Comparison of ENCODE assay signal across 8 cellular contexts in the genomic region with DNA sequence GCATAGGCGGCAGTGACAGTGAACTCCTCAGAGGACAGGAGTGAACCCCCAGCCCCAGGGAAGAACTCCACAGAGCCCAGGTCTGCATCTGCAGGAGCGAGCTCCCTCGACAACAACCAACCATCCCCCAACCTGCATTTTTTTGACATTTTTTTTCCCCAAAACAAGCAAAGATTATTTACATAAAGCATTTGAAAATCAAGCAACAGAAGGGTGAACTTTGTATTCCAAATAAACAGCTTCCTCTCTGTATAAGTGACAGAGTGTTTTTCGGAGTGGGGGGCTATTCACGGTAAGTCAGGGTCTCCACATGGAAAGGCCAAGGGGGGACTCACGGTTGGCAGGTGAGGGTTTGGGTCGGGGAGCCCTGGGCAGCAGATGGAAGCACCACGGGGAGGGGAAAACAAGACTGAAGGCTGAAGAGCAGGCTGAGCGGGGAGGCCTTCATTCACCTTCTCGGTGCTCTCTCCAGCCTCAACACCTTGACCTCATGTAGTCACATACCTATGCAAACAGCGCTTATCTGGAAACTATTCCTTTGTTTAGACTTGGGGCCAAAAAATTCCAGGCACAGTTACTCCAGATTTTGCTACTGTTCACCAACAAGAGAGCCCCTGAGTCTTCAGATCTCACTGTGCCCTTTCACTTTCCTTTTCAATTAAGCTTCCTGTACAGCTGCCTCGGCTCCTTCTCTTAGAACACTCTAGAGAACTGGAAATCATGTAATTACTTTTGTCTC. TPM values are rescaled to one million over a fixed set of nuclear protein-coding genes. Genes with fewer than 3 reads are reported as not detected.
DNase-seq lines count a peak whose midpoint lies in the region; TF ChIP-seq lines count a peak whose summit lies in the region.

No MANE protein-coding gene starts in this region.

- H2AFZ ChIP-seq in OCI-LY1 (ENCODE audit: low read length) (peak overlapping the region; percentile 10), hepatocyte (peak overlapping the region; percentile 40)

- H3K4me3 Mint-ChIP-seq in HFFc6, result peak overlapping the region; percentile 70

- H3K27ac ChIP-seq in OCI-LY1 (ENCODE audit: low read depth, low read length, poor library complexity, severe bottlenecking) (peak overlapping the region; percentile 72), hepatocyte (peak overlapping the region; percentile 43), skeletal muscle tissue (ENCODE audit: low read depth, low read length) (peak overlapping the region; percentile 74)

- DNase-seq in GM06990 (ENCODE audit: extremely low read depth, insufficient read length), result peak; percentile 49
- no peak for DNase-seq in HFFc6
- peak; percentile 65 for DNase-seq in adipocyte (ENCODE audit: low read depth)
- peak; percentile 54 for DNase-seq in hepatocyte (ENCODE audit: low spot score)
- no peak for DNase-seq in NCI-H446 (lab: John Stamatoyannopoulos, UW)
- no peak for DNase-seq in C1 segment of cervical spinal cord (lab: John Stamatoyannopoulos, UW)

- H3K36me3 Mint-ChIP-seq in HFFc6 (ENCODE audit: low read depth), result no peaks in the 10 kb centered on the region

- H3K9me2 ChIP-seq in OCI-LY1 (ENCODE audit: low read depth, low read length), result no peaks in the 10 kb centered on the region
- no peaks in the 10 kb centered on the region for H3K9me2 ChIP-seq in hepatocyte (replicated peaks; ENCODE audit: insufficient read depth)

- H3K4me1 ChIP-seq in OCI-LY1 (ENCODE audit: insufficient read depth, low read length, severe bottlenecking), result peaks cover 80% of the 10 kb centered on the region
- peaks cover 76% of the 10 kb centered on the region for H3K4me1 ChIP-seq in adipocyte (ENCODE audit: control insufficient read depth, insufficient read depth, low read length)
- H3K4me1 ChIP-seq in hepatocyte (ENCODE audit: insufficient read depth), result peaks cover 16% of the 10 kb centered on the region
- H3K4me1 ChIP-seq in skeletal muscle tissue (ENCODE audit: control insufficient read depth in 3 of 3, insufficient read depth in 3 of 3, low read length in 3 of 3), result peaks cover 16 to 25% (median 24%) of the 10 kb centered on the region in 3 donors

- TF ChIP-seq CTCF in GM06990 (IDR thresholded peaks at IDR 0.05; ENCODE audit: insufficient read depth, low read length, poor library complexity, severe bottlenecking) (no peak), HFFc6 (IDR thresholded peaks at IDR 0.05) (no peak), OCI-LY1 (IDR thresholded peaks at IDR 0.05; ENCODE audit: low read length) (no peak), hepatocyte (IDR thresholded peaks at IDR 0.05; ENCODE audit: poor library complexity) (no peak)

- no peaks in the 10 kb centered on the region for H3K27me3 ChIP-seq in GM06990 (replicated peaks; ENCODE audit: control insufficient read depth, insufficient read depth, low read length)
- H3K27me3 ChIP-seq in OCI-LY1 (ENCODE audit: insufficient read depth, low read length), result no peaks in the 10 kb centered on the region
- H3K27me3 ChIP-seq in adipocyte (replicated peaks; ENCODE audit: control insufficient read depth, insufficient read depth, low read length), result no peaks in the 10 kb centered on the region
- H3K27me3 ChIP-seq in hepatocyte, result no peaks in the 10 kb centered on the region
- no peaks in the 10 kb centered on the region for H3K27me3 ChIP-seq in skeletal muscle tissue (ENCODE audit: control insufficient read depth in 3 of 3, insufficient read depth in 3 of 3, low read length in 3 of 3)

- H4K20me1 ChIP-seq in OCI-LY1 (ENCODE audit: insufficient read depth, low read length), result no peaks in the 10 kb centered on the region
- no peaks in the 10 kb centered on the region for H4K20me1 ChIP-seq in hepatocyte (ENCODE audit: insufficient read depth, poor library complexity, severe bottlenecking)

- no peaks in the 10 kb centered on the region for H3K36me3 ChIP-seq in GM06990 (ENCODE audit: control insufficient read depth, insufficient read depth, low read length)
- H3K36me3 ChIP-seq in OCI-LY1 (ENCODE audit: insufficient read depth, low read length), result no peaks in the 10 kb centered on the region
- H3K36me3 ChIP-seq in adipocyte (ENCODE audit: control insufficient read depth, insufficient read depth, low read length, severe bottlenecking), result peaks cover 7% of the 10 kb centered on the region
- no peaks in the 10 kb centered on the region for H3K36me3 ChIP-seq in hepatocyte (replicated peaks; ENCODE audit: insufficient read depth, low read depth)
- no peaks in the 10 kb centered on the region for H3K36me3 ChIP-seq in skeletal muscle tissue (ENCODE audit: control insufficient read depth in 3 of 3, insufficient read depth in 3 of 3, low read length in 3 of 3)

- peaks cover 36% of the 10 kb centered on the region for H3K4me1 Mint-ChIP-seq in HFFc6 (ENCODE audit: low read depth)

- H3K9me3 Mint-ChIP-seq in HFFc6, result no peaks in the 10 kb centered on the region

- H3K9ac ChIP-seq in OCI-LY1 (ENCODE audit: low read length) (peak overlapping the region; percentile 63), adipocyte (ENCODE audit: low read length) (peak overlapping the region; percentile 89), skeletal muscle tissue (ENCODE audit: low read depth in 1 of 3, low read length in 3 of 3) (peak overlapping the region; percentile 62 to 80 (median 65))

- no peaks in the 10 kb centered on the region for H3K27me3 Mint-ChIP-seq in HFFc6 (ENCODE audit: insufficient read depth)

- WGBS in hepatocyte (ENCODE audit: low lambda C conversion rate, missing lambda C conversion rate), result 36% methylated on average over 12 of the region's 12 CpGs

- H3K4me3 ChIP-seq in GM06990 (replicated peaks; ENCODE audit: low read depth, low read length) (peak overlapping the region; percentile 60), OCI-LY1 (ENCODE audit: low read depth, low read length, poor library complexity, severe bottlenecking) (peak overlapping the region; percentile 55), adipocyte (ENCODE audit: low read length) (peak overlapping the region; percentile 74), hepatocyte (no peak overlapping the region), skeletal muscle tissue (ENCODE audit: low read length in 3 of 3) (peak overlapping the region; percentile 58 to 72 (median 68))

- peak overlapping the region; percentile 74 for H3K27ac Mint-ChIP-seq in HFFc6

- H3K9me3 ChIP-seq in OCI-LY1 (ENCODE audit: low read length), result no peaks in the 10 kb centered on the region
- H3K9me3 ChIP-seq in adipocyte (ENCODE audit: control insufficient read depth, low read length), result no peaks in the 10 kb centered on the region
- no peaks in the 10 kb centered on the region for H3K9me3 ChIP-seq in hepatocyte (ENCODE audit: low read depth)
- no peaks in the 10 kb centered on the region for H3K9me3 ChIP-seq in skeletal muscle tissue (ENCODE audit: control insufficient read depth in 3 of 3, low read length in 3 of 3)

- no peaks in the 10 kb centered on the region for H3K79me2 ChIP-seq in OCI-LY1 (ENCODE audit: insufficient read depth, low read length)
- H3K79me2 ChIP-seq in hepatocyte, result no peaks in the 10 kb centered on the region

- H3F3A ChIP-seq in OCI-LY1 (ENCODE audit: insufficient read depth, low read length), result no peaks in the 10 kb centered on the region

- peak overlapping the region; percentile 76 for H3K4me2 ChIP-seq in OCI-LY1 (ENCODE audit: low read length)
- peak overlapping the region; percentile 73 for H3K4me2 ChIP-seq in hepatocyte

RNA-seq across cellular contexts. Expression of gene C2CD2, which starts 27.6 kb away (rescaled TPM):
- total RNA-seq in HFFc6 (2021; fragmentation: NEBNext Ultra II Directional; extraction: Animal tissue kit (Norgen Biotek cat#: 25700)), result 10 to 100 TPM; 14.4 to 19.9 (median 17.2) TPM
- total RNA-seq in hepatocyte (8.6 and 13.9 TPM in 2 replicates), skeletal muscle tissue (7.3 TPM)
- 6.4 and 7.3 TPM in 2 replicates for polyA plus RNA-seq in hepatocyte

RNA-seq across cellular contexts. Expression of gene PRDM15, which starts 47.1 kb away (rescaled TPM):
- total RNA-seq in HFFc6 (2021; fragmentation: NEBNext Ultra II Directional; extraction: Animal tissue kit (Norgen Biotek cat#: 25700)), result 1 to 10 TPM; 3.4 to 4.9 (median 4.0) TPM
- 3.1 and 4.7 TPM in 2 replicates for total RNA-seq in hepatocyte
- polyA plus RNA-seq in hepatocyte, result 2.5 and 3.0 TPM in 2 replicates
- 2.6 TPM for total RNA-seq in skeletal muscle tissue

Comparison
In these comparisons a context has a peak if more than half of its experiments do, and no peak if none do; other contexts are left out.
1. DNase-seq: peak in GM06990 (single experiment), adipocyte (single experiment) and hepatocyte (single experiment); none in HFFc6 (single experiment), NCI-H446 (0 of 2) and C1 segment of cervical spinal cord (0 of 14).
2. Peak in every context shown above with its lines, with median percentiles within 50 percentile points of each other: H3K27ac ChIP-seq and H3K9ac ChIP-seq.